In genomic region chr14:95482967-95483842, GRCh38 we compare ENCODE assay signal across 9 cellular contexts. TPM values are rescaled to one million over a fixed set of nuclear protein-coding genes. Genes with fewer than 3 reads are reported as not detected.
DNase-seq lines count a peak whose midpoint lies in the region; ATAC-seq and TF ChIP-seq lines count a peak whose summit lies in the region.
"Had no signal": no experiment of that assay in that cellular context is flagged by ENCODE, and none has a peak within 500 bp of the region (broad histone marks: within the 10 kb centered on the region; RNA-seq: fewer than 3 reads in every experiment).

No MANE protein-coding gene starts in this region.

- no peak overlapping the region for H3K4me3 Mint-ChIP-seq in activated naive CD4-positive, alpha-beta T cell treated with anti-CD3 and anti-CD28 coated beads for 36 hours

- H3K9me3 Mint-ChIP-seq in activated naive CD4-positive, alpha-beta T cell treated with anti-CD3 and anti-CD28 coated beads for 36 hours, result no peaks in the 10 kb centered on the region

- no peaks in the 10 kb centered on the region for H3K27me3 Mint-ChIP-seq in activated naive CD4-positive, alpha-beta T cell treated with anti-CD3 and anti-CD28 coated beads for 36 hours (ENCODE audit: low read depth)

- intact Hi-C loops in left colon (cut with DNase I, micrococcal nuclease), result no loop called here
- intact Hi-C loops in activated naive CD4-positive, alpha-beta T cell treated with anti-CD3 and anti-CD28 coated beads for 36 hours (cut with micrococcal nuclease), result loop anchor here (5.0 kb wide), 1 partner anchor 34 kb away; the partner anchor contains the start of gene SYNE3

- peak; percentile 83 for ATAC-seq in left colon

- no peak overlapping the region for H3K4me3 ChIP-seq in brain microvascular endothelial cell (ENCODE audit: low read depth, low read length)

- TF ChIP-seq CTCF in brain microvascular endothelial cell (IDR thresholded peaks at IDR 0.05; ENCODE audit: low read depth, low read length, missing control alignments), result no peak

- in situ Hi-C loops in brain microvascular endothelial cell (cut with HindIII; ENCODE audit: low pct_ligation_motif_present, low sequenced_read_pairs), result no loop called here

- H3K27me3 ChIP-seq in brain microvascular endothelial cell (replicated peaks), result no peaks in the 10 kb centered on the region

- H3K4me1 Mint-ChIP-seq in activated naive CD4-positive, alpha-beta T cell treated with anti-CD3 and anti-CD28 coated beads for 36 hours (ENCODE audit: low read depth), result peaks cover 45% of the 10 kb centered on the region

- peak overlapping the region; percentile 37 for H3K27ac ChIP-seq in brain microvascular endothelial cell
- H3K27ac ChIP-seq in temporal lobe (ENCODE audit: low read depth, low read length), result peak overlapping the region; percentile 40

- peaks cover 2% of the 10 kb centered on the region for H3K36me3 Mint-ChIP-seq in activated naive CD4-positive, alpha-beta T cell treated with anti-CD3 and anti-CD28 coated beads for 36 hours (ENCODE audit: low read depth)

- H3K27ac Mint-ChIP-seq in activated naive CD4-positive, alpha-beta T cell treated with anti-CD3 and anti-CD28 coated beads for 36 hours, result no peak overlapping the region

- CTCF ChIA-PET in activated naive CD4-positive, alpha-beta T cell treated with anti-CD3 and anti-CD28 coated beads for 36 hours (lab: Charles Lee), result interaction anchor here (1.0 kb wide), 1 partner anchor 41 kb away, joined by 3 read pairs; no protein-coding TSS in a partner anchor

- H3K36me3 ChIP-seq in brain microvascular endothelial cell (replicated peaks), result no peaks in the 10 kb centered on the region

- DNase-seq in HPDE6-E6E7 (ENCODE audit: extremely low spot score) (peak; percentile 79), brain microvascular endothelial cell (peak; percentile 88), left colon (peak in 1 of 2 donors; percentile 73), mesenteric fat pad (ENCODE audit: low spot score) (no peak), NCI-H2196 (lab: John Stamatoyannopoulos, UW; ENCODE audit: unreplicated experiment) (no peak), AML-193 (lab: John Stamatoyannopoulos, UW) (no peak)
- DNase-seq in activated naive CD4-positive, alpha-beta T cell treated with anti-CD3 and anti-CD28 coated beads for 36 hours, result no peak
- DNase-seq: KG1 had no signal

RNA-seq across cellular contexts. Expression of gene SYNE3, which starts 33.2 kb away (rescaled TPM):
- total RNA-seq in left colon (10 to 100 TPM; 11.6 to 12.1 TPM), temporal lobe (0.98 TPM), mesenteric fat pad (179 TPM)
- total RNA-seq in activated naive CD4-positive, alpha-beta T cell treated with anti-CD3 and anti-CD28 coated beads for 36 hours, result 10 to 100 TPM; 21.6 to 22.8 TPM

RNA-seq across cellular contexts. Expression of gene GLRX5, which starts 51.6 kb away (rescaled TPM):
- total RNA-seq in left colon (10 to 100 TPM; 47.4 to 56.4 TPM), temporal lobe (20.4 TPM), mesenteric fat pad (34.2 TPM)
- 10 to 100 TPM; 34.2 to 34.6 TPM for total RNA-seq in activated naive CD4-positive, alpha-beta T cell treated with anti-CD3 and anti-CD28 coated beads for 36 hours

Comparison
In these comparisons a context has a peak if more than half of its experiments do, and no peak if none do; other contexts are left out.
1. DNase-seq: peak in HPDE6-E6E7 (single experiment) and brain microvascular endothelial cell (single experiment); none in mesenteric fat pad (single experiment), activated naive CD4-positive, alpha-beta T cell treated with anti-CD3 and anti-CD28 coated beads for 36 hours (single experiment), NCI-H2196 (single experiment) and AML-193 (0 of 2).